27 cellular contexts compared by ENCODE assay signal in the genomic region with DNA sequence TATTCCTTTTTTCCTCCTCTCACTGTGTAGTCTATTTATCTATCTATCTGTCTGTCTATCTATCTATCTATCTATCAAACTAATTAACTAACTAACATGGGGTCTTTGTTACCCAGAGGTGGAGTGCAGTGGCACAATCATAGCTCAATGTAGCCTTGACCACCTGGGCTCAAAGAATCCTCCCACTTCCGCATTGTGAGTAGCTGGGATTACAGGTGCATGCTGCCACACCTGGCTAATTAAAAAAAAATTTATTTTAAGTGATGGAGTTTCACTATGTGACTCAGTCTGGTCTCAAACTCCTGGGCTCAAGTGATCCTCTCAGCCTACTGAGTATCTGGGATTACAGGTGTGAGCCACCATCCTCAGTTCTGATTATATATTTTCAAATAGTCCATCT.
"Had no signal": no experiment of that assay in that cellular context is flagged by ENCODE, and none has a peak within 500 bp of the region (broad histone marks: within the 10 kb centered on the region; RNA-seq: fewer than 3 reads in every experiment).

No MANE protein-coding gene starts in this region.

- H3K79me2 ChIP-seq: parathyroid adenoma had no signal

- DNase-seq: occipital lobe; ovary; posterior cingulate gyrus; psoas muscle; right cardiac atrium; right lobe of liver; sigmoid colon; small intestine; stimulated activated CD4-positive, alpha-beta T cell treated with anti-CD3 and anti-CD28 coated beads, Interleukin-15, amount 100 ng/mL, for 24 hours; stimulated activated CD4-positive, alpha-beta T cell treated with anti-CD3 and anti-CD28 coated beads, Interleukin-2, amount 100 ng/mL, for 24 hours; stimulated activated CD4-positive, alpha-beta T cell treated with anti-CD3 and anti-CD28 coated beads, Interleukin-2, amount 100 ng/mL, for 48 hours; stimulated activated CD4-positive, alpha-beta T cell treated with anti-CD3 and anti-CD28 coated beads, Interleukin-4, amount 100 ng/mL, for 24 hours; stimulated activated naive B cell treated with anti-CD40 and anti-IgM and Interleukin-4, amounts not matched to agents 10 μg/mL and 1 μg/mL and 100 μg/mL, for 72 hours; stimulated activated naive CD4-positive, alpha-beta T cell treated with Interleukin-2 at 50 U/mL for 16 hours; stomach; thyroid gland; trophoblast cell; upper lobe of left lung had no signal

- H3K4me3 ChIP-seq: neural progenitor cell, ovary, psoas muscle, right lobe of liver, sigmoid colon, stomach, thoracic aorta, thyroid gland, tibial nerve, upper lobe of left lung, vagina had no signal

- H3K4me2 ChIP-seq: neural progenitor cell had no signal

- ATAC-seq: psoas muscle; right cardiac atrium; right lobe of liver; stimulated activated effector memory CD8-positive, alpha-beta T cell treated with anti-CD3 and anti-CD28 coated beads, Interleukin-12 subunit alpha, Interleukin-12 subunit beta, amount 100 ng/mL, for 72 hours; stimulated activated naive B cell treated with anti-CD40 and anti-IgM and Interleukin-4, amounts not matched to agents 10 μg/mL and 1 μg/mL and 100 μg/mL, for 72 hours had no signal

- H3K27ac ChIP-seq: neural progenitor cell, ovary, parathyroid adenoma, psoas muscle, right lobe of liver, sigmoid colon, stomach, thoracic aorta, thyroid gland, tibial nerve, upper lobe of left lung, vagina had no signal

- H3K4me1 Mint-ChIP-seq: nephron, neural progenitor cell had no signal

- H3K9me3 Mint-ChIP-seq: neural progenitor cell had no signal

- H3K4me1 ChIP-seq: neural progenitor cell, parathyroid adenoma, psoas muscle, right lobe of liver, sigmoid colon, stomach, thyroid gland, upper lobe of left lung, vagina had no signal

- H3K27ac Mint-ChIP-seq: nephron; neural progenitor cell; progenitor cell of endocrine pancreas; stimulated activated effector memory CD8-positive, alpha-beta T cell treated with anti-CD3 and anti-CD28 coated beads, Interleukin-12 subunit alpha, Interleukin-12 subunit beta, amount 100 ng/mL, for 72 hours; stimulated activated naive B cell treated with anti-CD40 and anti-IgM and Interleukin-4, amounts not matched to agents 10 μg/mL and 1 μg/mL and 100 μg/mL, for 72 hours; stimulated activated naive CD8-positive, alpha-beta T cell treated with anti-CD3 and anti-CD28 coated beads, Interleukin-15, Interleukin-2, amounts not matched to agents 100 ng/mL and 50 ng/mL, for 24 hours had no signal

- H3K27me3 ChIP-seq: neural progenitor cell, ovary, right lobe of liver, sigmoid colon, stomach, thyroid gland, tibial nerve, upper lobe of left lung, vagina had no signal

- H3K27me3 Mint-ChIP-seq: progenitor cell of endocrine pancreas; stimulated activated naive B cell treated with anti-CD40 and anti-IgM and Interleukin-4, amounts not matched to agents 10 μg/mL and 1 μg/mL and 100 μg/mL, for 72 hours; stimulated activated naive CD8-positive, alpha-beta T cell treated with anti-CD3 and anti-CD28 coated beads, Interleukin-15, Interleukin-2, amounts not matched to agents 100 ng/mL and 50 ng/mL, for 24 hours had no signal

- H2AFZ ChIP-seq: neural progenitor cell, parathyroid adenoma had no signal

- H3K9me3 ChIP-seq: right lobe of liver, thyroid gland, vagina had no signal

- H3K36me3 ChIP-seq: neural progenitor cell, ovary, right lobe of liver, sigmoid colon, stomach, thyroid gland, upper lobe of left lung, vagina had no signal

- H3K4me3 Mint-ChIP-seq: nephron; neural progenitor cell; stimulated activated effector memory CD8-positive, alpha-beta T cell treated with anti-CD3 and anti-CD28 coated beads, Interleukin-12 subunit alpha, Interleukin-12 subunit beta, amount 100 ng/mL, for 72 hours; stimulated activated naive B cell treated with anti-CD40 and anti-IgM and Interleukin-4, amounts not matched to agents 10 μg/mL and 1 μg/mL and 100 μg/mL, for 72 hours; stimulated activated naive CD8-positive, alpha-beta T cell treated with anti-CD3 and anti-CD28 coated beads, Interleukin-15, Interleukin-2, amounts not matched to agents 100 ng/mL and 50 ng/mL, for 24 hours had no signal
